Comparison of ENCODE assay signal across 11 cellular contexts in the genomic region with DNA sequence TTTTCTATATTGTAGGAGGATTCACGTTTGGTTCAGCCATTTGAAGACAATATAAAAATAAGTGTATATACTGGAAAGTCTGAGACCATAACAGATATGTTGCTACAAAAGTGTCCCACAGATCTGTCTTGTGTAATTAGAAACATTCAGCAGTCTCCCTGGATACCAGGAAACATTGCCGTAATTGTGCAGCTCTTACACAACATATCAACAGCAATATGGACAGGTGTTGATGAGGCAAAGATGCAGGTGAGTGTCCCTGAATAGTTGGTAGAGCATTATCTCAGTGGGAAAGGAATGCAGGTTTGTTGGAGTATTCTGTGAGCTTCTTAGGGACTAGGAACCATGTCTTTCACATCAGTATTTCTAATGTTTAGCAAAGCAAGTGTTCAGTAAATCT.
"Had no signal": no experiment of that assay in that cellular context is flagged by ENCODE, and none has a peak within 500 bp of the region (broad histone marks: within the 10 kb centered on the region; RNA-seq: fewer than 3 reads in every experiment).

No MANE protein-coding gene starts in this region.

- DNase-seq: activated B cell treated with CpG ODN at 0.5 μM for 24 hours; activated CD4-positive, alpha-beta T cell treated with anti-CD3 and anti-CD28 coated beads, Interleukin-2, amount 10 ng/mL, durations not matched to agents 7 days and 5 days; activated CD8-positive, alpha-beta memory T cell treated with anti-CD3 and anti-CD28 coated beads for 24 hours; brain microvascular endothelial cell; dermis blood vessel endothelial cell; erythroblast; hypothalamus; naive thymus-derived CD4-positive, alpha-beta T cell; retina; stimulated activated CD4-positive, alpha-beta T cell treated with anti-CD3 and anti-CD28 coated beads, Interleukin-4, amount 100 ng/mL, for 4 hours; stimulated activated naive CD8-positive, alpha-beta T cell treated with anti-CD3 and anti-CD28 coated beads, Interleukin-15, amount 100 ng/mL, for 72 hours had no signal
